ENCODE assay signal across 21 cellular contexts in the genomic region with DNA sequence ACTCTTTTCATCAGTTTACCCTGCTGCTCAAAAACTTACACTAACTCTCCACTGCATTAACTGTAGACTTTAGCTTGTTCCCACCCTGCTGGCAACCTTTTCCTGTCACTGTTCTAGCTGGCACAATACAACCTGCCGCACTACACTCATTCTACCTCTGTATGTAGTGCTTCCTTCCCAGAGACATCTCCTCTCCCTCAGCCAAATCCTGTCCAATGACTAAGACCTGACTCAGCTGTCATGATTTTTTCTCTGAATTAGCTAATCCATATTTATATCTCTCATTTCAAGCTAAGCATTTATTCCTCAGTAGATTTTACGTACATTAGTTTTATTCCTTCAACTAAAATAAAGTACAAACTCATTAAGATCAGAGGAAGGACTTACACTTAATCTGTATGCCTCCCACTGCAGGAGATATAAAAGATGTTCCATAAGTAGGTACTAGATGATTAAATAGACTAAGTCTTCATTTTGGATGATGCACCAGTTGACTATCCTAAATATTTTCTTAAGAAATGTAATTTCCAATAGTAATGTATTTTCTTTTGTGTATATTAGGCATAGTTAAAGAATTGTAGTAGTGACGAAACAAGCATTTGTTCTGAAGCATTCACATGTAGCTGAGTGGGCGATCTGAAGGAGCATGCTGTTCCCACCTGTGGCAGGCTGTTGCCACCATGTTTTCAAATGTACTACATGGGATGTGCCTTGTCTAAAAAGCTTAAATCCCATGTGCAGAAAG.
DNase-seq lines count a peak whose midpoint lies in the region; ATAC-seq, FAIRE-seq and TF ChIP-seq lines count a peak whose summit lies in the region.
"Had no signal": no experiment of that assay in that cellular context is flagged by ENCODE, and none has a peak within 500 bp of the region (broad histone marks: within the 10 kb centered on the region; RNA-seq: fewer than 3 reads in every experiment).

No MANE protein-coding gene starts in this region.

- H3F3A ChIP-seq in SK-N-SH (replicated peaks; ENCODE audit: insufficient read depth), result peaks cover 4% of the 10 kb centered on the region

- TF ChIP-seq RAD21 in SK-N-SH (IDR thresholded peaks at IDR 0.05; ENCODE audit: low read length), result no peak

- H4K20me1 ChIP-seq in SK-N-SH (ENCODE audit: insufficient read depth), result no peaks in the 10 kb centered on the region

- no peak for TF ChIP-seq EP300 in SK-N-SH (IDR thresholded peaks at IDR 0.05; ENCODE audit: borderline replicate concordance in 1 of 2, low read depth in 1 of 2, low read length in 1 of 2)

- FAIRE-seq in kidney (lab: Jason Lieb, UNC), result no peak
- FAIRE-seq: HepG2 had no signal

- no peaks in the 10 kb centered on the region; a peak in 1 of 4 replicates for H3K4me1 ChIP-seq in SK-N-SH (ENCODE audit: control insufficient read depth in 1 of 2, insufficient read depth in 2 of 2, low read depth in 1 of 2, low read length in 1 of 2)
- peaks cover 12% of the 10 kb centered on the region for H3K4me1 ChIP-seq in skeletal muscle satellite cell (ENCODE audit: control insufficient read depth, insufficient read depth, low read length)
- peaks cover 3 to 4% of the 10 kb centered on the region in 2 donors for H3K4me1 ChIP-seq in kidney (ENCODE audit: control insufficient read depth in 1 of 2, insufficient read depth in 1 of 2, low read depth in 1 of 2, low read length in 2 of 2)
- H3K4me1 ChIP-seq: Peyer's patch, right atrium auricular region, stomach had no signal

- no peak overlapping the region for H2AFZ ChIP-seq in SK-N-SH (ENCODE audit: low read depth)

- H3K27ac ChIP-seq in SK-N-SH (ENCODE audit: low read depth in 2 of 2, low read length in 1 of 2) (no peak overlapping the region), kidney (ENCODE audit: low read depth in 2 of 2, low read length in 2 of 2) (no peak overlapping the region)
- H3K27ac ChIP-seq: cardiac muscle cell, neutrophil, Peyer's patch, right atrium auricular region, stomach had no signal

- POLR2A ChIA-PET in SK-N-SH (lab: Yijun Ruan, JAX), result no interaction called here

- no peaks in the 10 kb centered on the region for H3K36me3 ChIP-seq in SK-N-SH (replicated peaks in 1 of 2; ENCODE audit: control insufficient read depth in 1 of 2, insufficient read depth in 2 of 2, low read length in 1 of 2)
- no peaks in the 10 kb centered on the region for H3K36me3 ChIP-seq in skeletal muscle satellite cell (ENCODE audit: insufficient read depth, low read length)
- H3K36me3 ChIP-seq in kidney (ENCODE audit: control insufficient read depth in 1 of 2, insufficient read depth in 2 of 2, low read length in 2 of 2), result no peaks in the 10 kb centered on the region
- H3K36me3 ChIP-seq: cardiac muscle cell, Peyer's patch, right atrium auricular region, stomach had no signal

- WGBS in SK-N-SH (ENCODE audit: low lambda C conversion rate), result 60% methylated on average over 4 of the region's 4 CpGs

- no peaks in the 10 kb centered on the region for H3K79me2 ChIP-seq in SK-N-SH (ENCODE audit: insufficient read depth)

- TF ChIP-seq CTCF in SK-N-SH (IDR thresholded peaks at IDR 0.05) (no peak), kidney (IDR thresholded peaks at IDR 0.05; ENCODE audit: borderline replicate concordance, extremely low read depth, insufficient read depth) (no peak)

- H3K4me3 ChIP-seq in SK-N-SH (ENCODE audit: low read depth in 2 of 2, low read length in 1 of 2), result no peak overlapping the region
- no peak overlapping the region for H3K4me3 ChIP-seq in skeletal muscle satellite cell (ENCODE audit: low read length)
- H3K4me3 ChIP-seq in kidney (ENCODE audit: low read length in 2 of 2), result no peak overlapping the region
- H3K4me3 ChIP-seq: cardiac muscle cell, Peyer's patch, right atrium auricular region, stomach had no signal

- H3K9me3 ChIP-seq in SK-N-SH, result no peaks in the 10 kb centered on the region
- H3K9me3 ChIP-seq in skeletal muscle satellite cell (replicated peaks; ENCODE audit: low read length), result no peaks in the 10 kb centered on the region
- no peaks in the 10 kb centered on the region for H3K9me3 ChIP-seq in kidney (ENCODE audit: control insufficient read depth in 1 of 2, low read length in 2 of 2)
- H3K9me3 ChIP-seq: neutrophil, Peyer's patch, right atrium auricular region, stomach had no signal

- intact Hi-C loops in kidney (cut with DNase I), result loop anchor here (5.0 kb wide), 1 partner anchor 783 kb away; no protein-coding TSS in a partner anchor

- no peak overlapping the region for H3K9ac ChIP-seq in SK-N-SH
- no peak overlapping the region for H3K9ac ChIP-seq in skeletal muscle satellite cell (ENCODE audit: low read depth, low read length)
- H3K9ac ChIP-seq in kidney (ENCODE audit: low read length in 2 of 2), result no peak overlapping the region

- no peaks in the 10 kb centered on the region for H3K27me3 ChIP-seq in SK-N-SH (ENCODE audit: insufficient read depth)
- H3K27me3 ChIP-seq in skeletal muscle satellite cell (ENCODE audit: control insufficient read depth, insufficient read depth, low read length), result no peaks in the 10 kb centered on the region
- H3K27me3 ChIP-seq: neutrophil, Peyer's patch, right atrium auricular region, stomach had no signal

- no peak for ATAC-seq in SK-N-SH treated with all-trans-retinoic acid at 6 μM for 48 hours
- peak; percentile 95 for ATAC-seq in esophagus mucosa
- ATAC-seq in HG02852 (IDR thresholded peaks at IDR 0.05; ENCODE audit: unreplicated experiment), result no peak
- ATAC-seq: activated T-cell treated with anti-CD3 and anti-CD28 coated beads, Interleukin-2, amount 50 U/mL, for 72 hours; HepG2; left colon had no signal

- no peaks in the 10 kb centered on the region for H3K9me2 ChIP-seq in SK-N-SH

- CTCF ChIA-PET in SK-N-SH (lab: Yijun Ruan, JAX), result interaction anchor here (0.9 to 6.9 kb wide), 10 partner anchors 8 to 782 kb away, joined by 3 to 36 read pairs (median 5); no protein-coding TSS in a partner anchor

- H3K4me2 ChIP-seq in SK-N-SH (no peak overlapping the region), skeletal muscle satellite cell (ENCODE audit: low read length) (peak overlapping the region; percentile 39)

- no peak for DNase-seq in SK-N-SH
- peak; percentile 24 for DNase-seq in NCI-H69 (lab: John Stamatoyannopoulos, UW)
- DNase-seq in kidney, result no peak
- DNase-seq in amniotic stem cell (lab: John Stamatoyannopoulos, UW), result no peak
- DNase-seq: 8988T; activated CD4-positive, alpha-beta memory T cell treated with anti-CD3 and anti-CD28 coated beads, Interleukin-2, amount 10 ng/mL, durations not matched to agents 7 days and 5 days; activated T-cell treated with anti-CD3 and anti-CD28 coated beads, Interleukin-2, amount 50 U/mL, for 72 hours; CD4-positive, CD25-positive, alpha-beta regulatory T cell; hypothalamus; left colon; NCI-H748 treated with DMSO at 0.1 percent for 48 hours; Peyer's patch; stomach had no signal

TF ChIP-seq in SK-N-SH, 30 proteins besides CTCF, POLR2A, EP300 and RAD21:
- TF ChIP-seq MAX (IDR thresholded peaks at IDR 0.05; ENCODE audit: low read depth), result no peak
- peak; percentile 7; the same call in 1 of the 2 replicates for TF ChIP-seq FOSL2 (IDR thresholded peaks at IDR 0.05; ENCODE audit: borderline replicate concordance, low read depth)

TF ChIP-seq in SK-N-SH treated with all-trans-retinoic acid at 6 μM for 48 hours, 23 proteins besides CTCF, POLR2A, EP300 and RAD21 (continues in another document):
- TF ChIP-seq, protein P1, sequence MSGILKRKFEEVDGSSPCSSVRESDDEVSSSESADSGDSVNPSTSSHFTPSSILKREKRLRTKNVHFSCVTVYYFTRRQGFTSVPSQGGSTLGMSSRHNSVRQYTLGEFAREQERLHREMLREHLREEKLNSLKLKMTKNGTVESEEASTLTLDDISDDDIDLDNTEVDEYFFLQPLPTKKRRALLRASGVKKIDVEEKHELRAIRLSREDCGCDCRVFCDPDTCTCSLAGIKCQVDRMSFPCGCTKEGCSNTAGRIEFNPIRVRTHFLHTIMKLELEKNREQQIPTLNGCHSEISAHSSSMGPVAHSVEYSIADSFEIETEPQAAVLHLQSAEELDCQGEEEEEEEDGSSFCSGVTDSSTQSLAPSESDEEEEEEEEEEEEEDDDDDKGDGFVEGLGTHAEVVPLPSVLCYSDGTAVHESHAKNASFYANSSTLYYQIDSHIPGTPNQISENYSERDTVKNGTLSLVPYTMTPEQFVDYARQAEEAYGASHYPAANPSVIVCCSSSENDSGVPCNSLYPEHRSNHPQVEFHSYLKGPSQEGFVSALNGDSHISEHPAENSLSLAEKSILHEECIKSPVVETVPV (CRISPR knock-in tag; IDR thresholded peaks at IDR 0.05), result no peak
- TF ChIP-seq SNAI2 (CRISPR knock-in tag; IDR thresholded peaks at IDR 0.05) (no peak), TOX (CRISPR knock-in tag; IDR thresholded peaks at IDR 0.05; ENCODE audit: borderline replicate concordance) (no peak), ZC3H10 (CRISPR knock-in tag; IDR thresholded peaks at IDR 0.05) (no peak), RARB (CRISPR knock-in tag; IDR thresholded peaks at IDR 0.05) (no peak), PATZ1 (CRISPR knock-in tag; IDR thresholded peaks at IDR 0.05; ENCODE audit: borderline replicate concordance) (no peak)
- TF ChIP-seq, protein P2, sequence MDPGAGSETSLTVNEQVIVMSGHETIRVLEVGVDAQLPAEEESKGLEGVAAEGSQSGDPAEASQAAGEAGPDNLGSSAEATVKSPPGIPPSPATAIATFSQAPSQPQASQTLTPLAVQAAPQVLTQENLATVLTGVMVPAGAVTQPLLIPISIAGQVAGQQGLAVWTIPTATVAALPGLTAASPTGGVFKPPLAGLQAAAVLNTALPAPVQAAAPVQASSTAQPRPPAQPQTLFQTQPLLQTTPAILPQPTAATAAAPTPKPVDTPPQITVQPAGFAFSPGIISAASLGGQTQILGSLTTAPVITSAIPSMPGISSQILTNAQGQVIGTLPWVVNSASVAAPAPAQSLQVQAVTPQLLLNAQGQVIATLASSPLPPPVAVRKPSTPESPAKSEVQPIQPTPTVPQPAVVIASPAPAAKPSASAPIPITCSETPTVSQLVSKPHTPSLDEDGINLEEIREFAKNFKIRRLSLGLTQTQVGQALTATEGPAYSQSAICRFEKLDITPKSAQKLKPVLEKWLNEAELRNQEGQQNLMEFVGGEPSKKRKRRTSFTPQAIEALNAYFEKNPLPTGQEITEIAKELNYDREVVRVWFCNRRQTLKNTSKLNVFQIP (CRISPR knock-in tag; IDR thresholded peaks at IDR 0.05; ENCODE audit: borderline replicate concordance, low read depth), result no peak
